Comparison of ENCODE assay signal across 12 cellular contexts in genomic region chr15:60351066-60351465, GRCh38. TPM values are rescaled to one million over a fixed set of nuclear protein-coding genes. Genes with fewer than 3 reads are reported as not detected.
DNase-seq lines count a peak whose midpoint lies in the region; ATAC-seq and TF ChIP-seq lines count a peak whose summit lies in the region.
"Had no signal": no experiment of that assay in that cellular context is flagged by ENCODE, and none has a peak within 500 bp of the region (broad histone marks: within the 10 kb centered on the region; RNA-seq: fewer than 3 reads in every experiment).

No MANE protein-coding gene starts in this region.

- WGBS in esophagus squamous epithelium, 2 donors = 65 to 75% methylated on average over 2 to 3 of the region's 3 CpGs

- ATAC-seq in GM21447 (IDR thresholded peaks at IDR 0.05; ENCODE audit: unreplicated experiment) = no peak
- ATAC-seq: activated naive CD8-positive, alpha-beta T cell treated with anti-CD3 and anti-CD28 coated beads, Interleukin-2, amount 50 U/mL, for 24 hours; gastroesophageal sphincter; natural killer cell treated with Interleukin-12 subunit alpha and Interleukin-12 subunit beta and Interleukin-15 and Interleukin-18, amount 100 ng/mL, for 72 hours had no signal

- peak overlapping the region; percentile 14; the same call in 1 of the 2 replicates for H3K4me3 Mint-ChIP-seq in HFFc6
- H3K4me3 Mint-ChIP-seq: activated naive CD8-positive, alpha-beta T cell treated with anti-CD3 and anti-CD28 coated beads, Interleukin-2, amount 50 U/mL, for 24 hours; natural killer cell treated with Interleukin-12 subunit alpha and Interleukin-12 subunit beta and Interleukin-15 and Interleukin-18, amount 100 ng/mL, for 72 hours had no signal

- H3K27ac ChIP-seq in esophagus squamous epithelium = no peak overlapping the region
- H3K27ac ChIP-seq: gastroesophageal sphincter, testis had no signal

- DNase-seq in HFFc6 = no peak
- peak; percentile 60 for DNase-seq in NCI-H2196 (lab: John Stamatoyannopoulos, UW; ENCODE audit: unreplicated experiment)
- DNase-seq in cerebellar cortex (ENCODE audit: low spot score) = peak; percentile 38
- peak; percentile 34 for DNase-seq in pons (ENCODE audit: low spot score)
- DNase-seq in NCI-H526 (lab: John Stamatoyannopoulos, UW) = no peak
- DNase-seq in esophagus squamous epithelium (lab: John Stamatoyannopoulos, UW) = no peak
- DNase-seq: activated naive CD8-positive, alpha-beta T cell treated with anti-CD3 and anti-CD28 coated beads, Interleukin-2, amount 50 U/mL, for 24 hours; GOT3; testis had no signal

- no peaks in the 10 kb centered on the region for H3K9me3 ChIP-seq in esophagus squamous epithelium
- H3K9me3 ChIP-seq: gastroesophageal sphincter, testis had no signal

- H3K27me3 Mint-ChIP-seq in HFFc6 (ENCODE audit: insufficient read depth) = peaks cover 79% of the 10 kb centered on the region
- H3K27me3 Mint-ChIP-seq: activated naive CD8-positive, alpha-beta T cell treated with anti-CD3 and anti-CD28 coated beads, Interleukin-2, amount 50 U/mL, for 24 hours; natural killer cell treated with Interleukin-12 subunit alpha and Interleukin-12 subunit beta and Interleukin-15 and Interleukin-18, amount 100 ng/mL, for 72 hours had no signal

- H3K4me3 ChIP-seq in esophagus squamous epithelium = no peak overlapping the region
- H3K4me3 ChIP-seq: gastroesophageal sphincter, testis had no signal

- no peak for TF ChIP-seq POLR2A in esophagus squamous epithelium (IDR thresholded peaks at IDR 0.05)

- intact Hi-C loops in esophagus squamous epithelium (cut with DNase I) = no loop called here

- H3K27me3 ChIP-seq in esophagus squamous epithelium = no peaks in the 10 kb centered on the region
- H3K27me3 ChIP-seq: gastroesophageal sphincter, testis had no signal

- H3K36me3 ChIP-seq in esophagus squamous epithelium = peaks cover 73 to 97% (median 74%) of the 10 kb centered on the region in 3 donors

- TF ChIP-seq CTCF in HFFc6 (IDR thresholded peaks at IDR 0.05) (no peak), esophagus squamous epithelium (IDR thresholded peaks at IDR 0.05) (no peak)

- H3K27ac Mint-ChIP-seq in HFFc6 = peak overlapping the region; percentile 81
- H3K27ac Mint-ChIP-seq: activated naive CD8-positive, alpha-beta T cell treated with anti-CD3 and anti-CD28 coated beads, Interleukin-2, amount 50 U/mL, for 24 hours had no signal

- H3K4me1 ChIP-seq in esophagus squamous epithelium = no peaks in the 10 kb centered on the region
- H3K4me1 ChIP-seq: testis had no signal

- peaks cover 97% of the 10 kb centered on the region for H3K4me1 Mint-ChIP-seq in HFFc6 (ENCODE audit: low read depth)

- H3K36me3 Mint-ChIP-seq in HFFc6 (ENCODE audit: low read depth) = peaks cover 95% of the 10 kb centered on the region

- H3K9me3 Mint-ChIP-seq in HFFc6 = peaks cover 32% of the 10 kb centered on the region
- H3K9me3 Mint-ChIP-seq: natural killer cell treated with Interleukin-12 subunit alpha and Interleukin-12 subunit beta and Interleukin-15 and Interleukin-18, amount 100 ng/mL, for 72 hours had no signal

RNA-seq across cellular contexts. Expression of gene ANXA2, which starts 46.7 kb away (rescaled TPM):
- 1,000 to 10,000 TPM; 4,445 to 5,074 (median 4,643) TPM for total RNA-seq in HFFc6 (2021; fragmentation: NEBNext Ultra II Directional; extraction: Animal tissue kit (Norgen Biotek cat#: 25700))
- total RNA-seq in esophagus squamous epithelium = 1,000 to 10,000 TPM; 2,116 to 2,445 (median 2,399) TPM

Comparison
In these comparisons a context has a peak if more than half of its experiments do, and no peak if none do; other contexts are left out.
1. DNase-seq: peak in NCI-H2196 (single experiment), cerebellar cortex (single experiment) and pons (single experiment); none in HFFc6 (single experiment), NCI-H526 (0 of 2) and esophagus squamous epithelium (single experiment).